ENCODE assay signal across 1 cellular context in the genomic region with DNA sequence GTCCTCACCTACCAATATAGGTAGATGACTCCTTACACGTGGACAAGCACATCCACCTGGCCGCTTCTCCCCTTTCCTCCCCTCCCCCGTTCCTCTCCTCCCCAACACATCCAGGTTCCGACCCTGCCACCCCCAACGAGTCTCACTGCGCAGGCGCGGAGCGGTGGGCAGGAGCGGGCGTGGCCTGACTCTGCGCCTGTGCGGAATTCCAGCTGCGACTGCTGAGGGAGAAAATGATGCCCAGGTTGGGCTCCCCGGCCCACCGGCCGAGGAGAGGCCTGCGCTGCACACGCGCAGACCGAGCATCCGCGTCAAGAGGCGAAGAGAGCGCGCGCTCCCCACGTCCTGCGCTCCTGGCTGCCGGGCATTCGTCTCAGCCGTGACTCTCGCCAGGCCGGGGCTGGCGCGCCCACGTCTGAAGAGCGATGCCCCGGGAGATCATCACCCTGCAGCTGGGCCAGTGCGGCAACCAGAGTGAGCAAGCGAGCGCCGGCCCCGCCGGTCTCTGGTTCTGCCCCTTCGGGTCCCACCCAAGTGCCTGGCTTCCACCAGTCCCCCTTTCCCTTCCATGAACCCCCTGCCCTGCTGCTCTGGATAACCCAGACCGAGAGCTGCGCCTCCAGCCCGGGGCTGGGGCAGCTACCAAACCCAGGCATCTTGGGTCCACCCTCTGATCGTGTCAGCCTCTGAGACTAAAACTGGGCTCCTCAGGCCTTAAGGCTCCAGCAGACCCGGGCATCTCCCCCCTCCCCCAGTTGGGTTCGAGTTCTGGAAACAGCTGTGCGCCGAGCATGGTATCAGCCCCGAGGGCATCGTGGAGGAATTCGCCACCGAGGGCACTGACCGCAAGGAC.
TF ChIP-seq lines count a peak whose summit lies in the region.

Gene TUBG2 (plus strand): TSS at position 206 of the 853 bp plus-strand sequence. CDS start 220 bp downstream, at position 426.

TF ChIP-seq in HepG2, 621 proteins besides CTCF, POLR2A, EP300 and RAD21 (continued from another document and continues in another):
- TF ChIP-seq, protein P1, sequence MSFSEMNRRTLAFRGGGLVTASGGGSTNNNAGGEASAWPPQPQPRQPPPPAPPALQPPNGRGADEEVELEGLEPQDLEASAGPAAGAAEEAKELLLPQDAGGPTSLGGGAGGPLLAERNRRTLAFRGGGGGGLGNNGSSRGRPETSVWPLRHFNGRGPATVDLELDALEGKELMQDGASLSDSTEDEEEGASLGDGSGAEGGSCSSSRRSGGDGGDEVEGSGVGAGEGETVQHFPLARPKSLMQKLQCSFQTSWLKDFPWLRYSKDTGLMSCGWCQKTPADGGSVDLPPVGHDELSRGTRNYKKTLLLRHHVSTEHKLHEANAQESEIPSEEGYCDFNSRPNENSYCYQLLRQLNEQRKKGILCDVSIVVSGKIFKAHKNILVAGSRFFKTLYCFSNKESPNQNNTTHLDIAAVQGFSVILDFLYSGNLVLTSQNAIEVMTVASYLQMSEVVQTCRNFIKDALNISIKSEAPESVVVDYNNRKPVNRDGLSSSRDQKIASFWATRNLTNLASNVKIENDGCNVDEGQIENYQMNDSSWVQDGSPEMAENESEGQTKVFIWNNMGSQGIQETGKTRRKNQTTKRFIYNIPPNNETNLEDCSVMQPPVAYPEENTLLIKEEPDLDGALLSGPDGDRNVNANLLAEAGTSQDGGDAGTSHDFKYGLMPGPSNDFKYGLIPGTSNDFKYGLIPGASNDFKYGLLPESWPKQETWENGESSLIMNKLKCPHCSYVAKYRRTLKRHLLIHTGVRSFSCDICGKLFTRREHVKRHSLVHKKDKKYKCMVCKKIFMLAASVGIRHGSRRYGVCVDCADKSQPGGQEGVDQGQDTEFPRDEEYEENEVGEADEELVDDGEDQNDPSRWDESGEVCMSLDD (CRISPR knock-in tag; IDR thresholded peaks at IDR 0.05; ENCODE audit: borderline replicate concordance): 0 out of 2 replicates have a peak, but pooled peaks have one; percentile 51
- TF ChIP-seq TEAD3 (CRISPR knock-in tag; optimal IDR thresholded peaks at IDR 0.05; ENCODE audit: borderline replicate concordance) (peak; percentile 95), RELA (CRISPR knock-in tag; IDR thresholded peaks at IDR 0.05) (no peak), NFE2 (CRISPR knock-in tag; IDR thresholded peaks at IDR 0.05) (peak; percentile 12; the same call in 1 of the 2 replicates), SP140L (CRISPR knock-in tag; IDR thresholded peaks at IDR 0.05; ENCODE audit: borderline replicate concordance) (no peak), ZNF33A (CRISPR knock-in tag; IDR thresholded peaks at IDR 0.05; ENCODE audit: borderline replicate concordance) (peak; percentile 100), GTF3A (CRISPR knock-in tag; conservative IDR thresholded peaks at IDR 0.05) (no peak), PRDM15 (CRISPR knock-in tag; IDR thresholded peaks at IDR 0.05) (peak; percentile 69; the same call in 1 of the 2 replicates), RARA (CRISPR knock-in tag; IDR thresholded peaks at IDR 0.05) (peak; percentile 17; the same call in 1 of the 2 replicates), KLF16 (CRISPR knock-in tag; IDR thresholded peaks at IDR 0.05) (peak in 1 of 2 experiments; percentile 81; a peak in 2 of 4 replicates), SKIL (CRISPR knock-in tag; IDR thresholded peaks at IDR 0.05; ENCODE audit: borderline replicate concordance) (0 out of 2 replicates have a peak, but pooled peaks have one; percentile 6), ZFY (CRISPR knock-in tag; IDR thresholded peaks at IDR 0.05) (peak; percentile 95), ZNF672 (CRISPR knock-in tag; IDR thresholded peaks at IDR 0.05) (no peak), SIN3B (IDR thresholded peaks at IDR 0.05; ENCODE audit: low read length) (no peak), ZMYM4 (CRISPR knock-in tag; IDR thresholded peaks at IDR 0.05) (no peak; the same call in 1 of the 2 replicates), ARNTL (CRISPR knock-in tag; IDR thresholded peaks at IDR 0.05) (0 out of 2 replicates have a peak, but pooled peaks have one; percentile 16), ZNF749 (CRISPR knock-in tag; IDR thresholded peaks at IDR 0.05; ENCODE audit: borderline replicate concordance) (no peak; the same call in 1 of the 2 replicates), DZIP1 (CRISPR knock-in tag; IDR thresholded peaks at IDR 0.05) (no peak), ZNF251 (CRISPR knock-in tag; IDR thresholded peaks at IDR 0.05) (no peak), NR2C2 (CRISPR knock-in tag; IDR thresholded peaks at IDR 0.05; ENCODE audit: borderline replicate concordance) (no peak), MTF1 (CRISPR knock-in tag; IDR thresholded peaks at IDR 0.05) (no peak), ZSCAN29 (CRISPR knock-in tag; conservative IDR thresholded peaks at IDR 0.05) (no peak), ZNF710 (CRISPR knock-in tag; IDR thresholded peaks at IDR 0.05; ENCODE audit: borderline replicate concordance) (peak; percentile 84; the same call in 1 of the 2 replicates), ZMYM3 (CRISPR knock-in tag; IDR thresholded peaks at IDR 0.05) (no peak), TP53 (CRISPR knock-in tag; conservative IDR thresholded peaks at IDR 0.05) (0 out of 2 replicates have a peak, but pooled peaks have one; percentile 14), MAFF (IDR thresholded peaks at IDR 0.05; ENCODE audit: low read depth, low read length) (no peak), ZBTB38 (CRISPR knock-in tag; IDR thresholded peaks at IDR 0.05) (no peak; the same call in 1 of the 2 replicates), FOSL2 (CRISPR knock-in tag; IDR thresholded peaks at IDR 0.05) (peak; percentile 49; the same call in 1 of the 2 replicates), HNRNPUL1 (IDR thresholded peaks at IDR 0.05; ENCODE audit: low read depth, low read length) (peak; percentile 44; the same call in 1 of the 2 replicates), HNRNPL (IDR thresholded peaks at IDR 0.05; ENCODE audit: low read depth, low read length) (peak; percentile 49; the same call in 1 of the 2 replicates), RNF2 (conservative IDR thresholded peaks at IDR 0.05; ENCODE audit: low read depth) (no peak), SOX6 (IDR thresholded peaks at IDR 0.05) (no peak), SOX6 (CRISPR knock-in tag; IDR thresholded peaks at IDR 0.05) (peak; percentile 72), ZIK1 (CRISPR knock-in tag; IDR thresholded peaks at IDR 0.05; ENCODE audit: borderline replicate concordance, low read depth) (peak; percentile 81), HNF4A (CRISPR knock-in tag; IDR thresholded peaks at IDR 0.05) (no peak)
- TF ChIP-seq, protein P2, sequence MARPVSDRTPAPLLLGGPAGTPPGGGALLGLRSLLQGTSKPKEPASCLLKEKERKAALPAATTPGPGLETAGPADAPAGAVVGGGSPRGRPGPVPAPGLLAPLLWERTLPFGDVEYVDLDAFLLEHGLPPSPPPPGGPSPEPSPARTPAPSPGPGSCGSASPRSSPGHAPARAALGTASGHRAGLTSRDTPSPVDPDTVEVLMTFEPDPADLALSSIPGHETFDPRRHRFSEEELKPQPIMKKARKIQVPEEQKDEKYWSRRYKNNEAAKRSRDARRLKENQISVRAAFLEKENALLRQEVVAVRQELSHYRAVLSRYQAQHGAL (CRISPR knock-in tag; IDR thresholded peaks at IDR 0.05; ENCODE audit: not compliant biosample characterization): no peak
